8 cellular contexts compared by ENCODE assay signal in the genomic region with DNA sequence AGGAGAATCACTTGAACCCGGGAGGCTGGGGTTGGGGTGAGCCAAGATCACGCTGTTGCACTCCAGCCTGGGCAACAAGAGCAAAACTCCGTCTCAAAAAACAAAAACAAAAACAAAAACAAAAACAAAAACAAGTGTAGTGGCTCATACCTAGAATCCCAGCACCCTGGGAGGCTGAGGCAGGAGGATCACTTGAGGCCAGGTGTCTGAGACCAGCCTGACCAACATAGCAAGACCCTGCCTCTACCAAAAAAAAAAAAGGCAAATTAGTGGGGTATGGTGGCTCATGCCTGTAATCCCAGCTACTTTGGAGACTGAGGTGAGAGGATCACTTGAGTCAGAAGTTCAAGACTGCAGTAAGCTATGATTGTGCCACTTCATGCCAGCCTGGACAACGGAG.
"Had no signal": no experiment of that assay in that cellular context is flagged by ENCODE, and none has a peak within 500 bp of the region (broad histone marks: within the 10 kb centered on the region; RNA-seq: fewer than 3 reads in every experiment).

No MANE protein-coding gene starts in this region.

- H3K4me3 ChIP-seq: GM12878 had no signal

- ATAC-seq: GM12878 had no signal

- DNase-seq: GDM1, GF-D8 had no signal

- FAIRE-seq: G401.6, GM12878, GM12891, GM12892, GM18507, GM19239 had no signal
